8 cellular contexts compared by ENCODE assay signal in the genomic region with DNA sequence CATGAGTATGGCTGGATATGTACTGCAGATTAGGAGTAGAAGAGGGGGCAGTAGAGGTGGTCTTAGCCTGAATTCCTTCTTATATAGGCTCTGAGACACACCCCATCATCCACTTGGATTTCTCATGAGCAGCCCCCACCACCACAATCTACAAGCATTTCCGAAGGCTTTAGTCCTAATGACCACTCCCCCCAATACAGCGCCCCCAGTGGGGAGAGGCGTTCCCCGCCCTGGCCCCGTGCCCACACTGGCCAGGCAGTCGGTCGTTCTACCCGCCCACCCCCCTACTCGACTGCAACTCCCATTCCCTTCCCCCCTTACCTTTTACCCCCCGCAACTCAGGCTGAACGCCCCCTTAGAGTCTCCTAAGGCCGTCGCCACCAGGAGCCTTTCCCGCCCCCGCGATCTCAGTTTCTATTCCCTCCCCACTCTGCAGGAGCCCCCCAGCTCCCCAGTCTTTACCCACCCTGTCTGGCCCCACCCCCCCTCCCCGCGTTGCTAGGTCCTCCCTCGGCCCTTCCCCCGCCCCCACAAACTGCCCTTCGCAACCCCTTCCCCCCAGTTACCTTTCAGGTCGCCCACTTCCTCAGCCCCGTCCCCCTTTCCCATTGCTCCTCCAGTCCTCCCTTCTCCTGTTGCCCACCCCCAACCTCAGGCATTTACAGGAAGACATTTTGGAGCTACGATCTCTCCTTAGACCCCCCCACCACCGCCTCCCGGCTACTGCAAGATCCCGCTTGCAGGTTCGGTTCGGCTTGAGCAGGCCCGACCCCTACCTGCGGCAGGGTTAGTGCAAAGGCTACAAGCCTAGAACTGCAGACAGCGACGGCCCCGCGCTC. TPM values are rescaled to one million over a fixed set of nuclear protein-coding genes. Genes with fewer than 3 reads are reported as not detected.
DNase-seq lines count a peak whose midpoint lies in the region; FAIRE-seq and TF ChIP-seq lines count a peak whose summit lies in the region.

No MANE protein-coding gene starts in this region.

- TF ChIP-seq CTCF in bronchial epithelial cell (IDR thresholded peaks at IDR 0.05; ENCODE audit: insufficient read depth, low read length, severe bottlenecking): peak; percentile 65
- TF ChIP-seq CTCF in kidney (IDR thresholded peaks at IDR 0.05; ENCODE audit: borderline replicate concordance, extremely low read depth, insufficient read depth): peak; percentile 7

- peak overlapping the region in 1 of 2 donors; percentile 61 for H3K9ac ChIP-seq in kidney (ENCODE audit: low read length in 2 of 2)

- peaks cover 26% of the 10 kb centered on the region for H3K4me1 Mint-ChIP-seq in T-helper 1 cell treated with Interleukin-12 subunit alpha and Interleukin-12 subunit beta and Interleukin-4 antibody, amounts not matched to agents 30 μg/mL and 1 μg/mL, for 36 hours (ENCODE audit: low read depth)

- H3K27ac Mint-ChIP-seq in T-helper 1 cell treated with Interleukin-12 subunit alpha and Interleukin-12 subunit beta and Interleukin-4 antibody, amounts not matched to agents 30 μg/mL and 1 μg/mL, for 36 hours: peak overlapping the region; percentile 73

- H3K27me3 Mint-ChIP-seq in T-helper 1 cell treated with Interleukin-12 subunit alpha and Interleukin-12 subunit beta and Interleukin-4 antibody, amounts not matched to agents 30 μg/mL and 1 μg/mL, for 36 hours (ENCODE audit: low read depth): no peaks in the 10 kb centered on the region

- FAIRE-seq in bronchial epithelial cell (lab: Jason Lieb, UNC) (no peak), kidney (lab: Jason Lieb, UNC) (no peak)

- H3K9me3 Mint-ChIP-seq in T-helper 1 cell treated with Interleukin-12 subunit alpha and Interleukin-12 subunit beta and Interleukin-4 antibody, amounts not matched to agents 30 μg/mL and 1 μg/mL, for 36 hours: no peaks in the 10 kb centered on the region

- peaks cover 2% of the 10 kb centered on the region for H3K36me3 Mint-ChIP-seq in T-helper 1 cell treated with Interleukin-12 subunit alpha and Interleukin-12 subunit beta and Interleukin-4 antibody, amounts not matched to agents 30 μg/mL and 1 μg/mL, for 36 hours (ENCODE audit: low read depth)

- peaks cover 0 to 2% of the 10 kb centered on the region in 2 donors for H3K4me1 ChIP-seq in kidney (ENCODE audit: control insufficient read depth in 1 of 2, insufficient read depth in 1 of 2, low read depth in 1 of 2, low read length in 2 of 2)

- H3K4me3 ChIP-seq in bronchial epithelial cell (ENCODE audit: low read depth, low read length) (peak overlapping the region; percentile 69), kidney (ENCODE audit: low read length in 2 of 2) (peak overlapping the region; percentile 74 to 76)

- DNase-seq in CMK (ENCODE audit: low read depth): peak; percentile 29
- peak; percentile 35 for DNase-seq in HT-29 (ENCODE audit: low spot score)
- DNase-seq in bronchial epithelial cell (ENCODE audit: low read depth): no peak
- no peak for DNase-seq in kidney
- peak; percentile 2 to 15 for DNase-seq in stimulated activated CD4-positive, alpha-beta T cell treated with anti-CD3 and anti-CD28 coated beads, Interleukin-4, amount 100 ng/mL, for 4 hours
- DNase-seq in NCI-H187 (lab: John Stamatoyannopoulos, UW): no peak
- DNase-seq in amniotic stem cell (lab: John Stamatoyannopoulos, UW): no peak

- peak overlapping the region; percentile 92 for H3K4me3 Mint-ChIP-seq in T-helper 1 cell treated with Interleukin-12 subunit alpha and Interleukin-12 subunit beta and Interleukin-4 antibody, amounts not matched to agents 30 μg/mL and 1 μg/mL, for 36 hours

- intact Hi-C loops in kidney (cut with DNase I): no loop called here

- no peaks in the 10 kb centered on the region for H3K9me3 ChIP-seq in kidney (ENCODE audit: control insufficient read depth in 1 of 2, low read length in 2 of 2)

- H3K27me3 ChIP-seq in bronchial epithelial cell (ENCODE audit: control insufficient read depth, insufficient read depth, low read length): no peaks in the 10 kb centered on the region

- H3K27ac ChIP-seq in kidney (ENCODE audit: low read depth in 2 of 2, low read length in 2 of 2): peak overlapping the region in 1 of 2 donors; percentile 74

- H3K36me3 ChIP-seq in bronchial epithelial cell (ENCODE audit: control insufficient read depth, insufficient read depth, low read length): peaks cover under 1% of the 10 kb centered on the region
- H3K36me3 ChIP-seq in kidney (ENCODE audit: control insufficient read depth in 1 of 2, insufficient read depth in 2 of 2, low read length in 2 of 2): peaks cover 0 to 12% of the 10 kb centered on the region in 2 donors

RNA-seq across cellular contexts. Expression of gene ZMYM3, which starts 0.5 kb away (rescaled TPM):
- 24.3 and 25.1 TPM in 2 replicates for total RNA-seq in HT-29 (2014; rRNA removed; shearing (Covaris generic))
- 1.6 and 1.9 TPM in 2 replicates for total RNA-seq in bronchial epithelial cell
- 26.7 TPM for total RNA-seq in kidney
- 9.7 TPM for polyA plus RNA-seq in kidney (ENCODE audit: insufficient read depth, low read depth, low replicate concordance)

RNA-seq across cellular contexts. Expression of gene NONO, which starts 30.0 kb away (rescaled TPM):
- 400 and 406 TPM in 2 replicates for total RNA-seq in HT-29 (2014; rRNA removed; shearing (Covaris generic))
- total RNA-seq in bronchial epithelial cell (237 and 365 TPM in 2 replicates), kidney (225 TPM)
- polyA plus RNA-seq in kidney (ENCODE audit: insufficient read depth, low read depth, low replicate concordance): 126 TPM

RNA-seq across cellular contexts. Expression of gene GJB1, which starts 30.4 kb away (rescaled TPM):
- 45.9 and 52.6 TPM in 2 replicates for total RNA-seq in HT-29 (2014; rRNA removed; shearing (Covaris generic))
- total RNA-seq in bronchial epithelial cell: 0.13 TPM in 1 of 2 replicates, not detected in the other
- 22.4 TPM for total RNA-seq in kidney
- polyA plus RNA-seq in kidney (ENCODE audit: insufficient read depth, low read depth, low replicate concordance): 59.0 TPM

RNA-seq across cellular contexts. Expression of gene ITGB1BP2, which starts 48.1 kb away (rescaled TPM):
- 1.7 and 2.2 TPM in 2 replicates for total RNA-seq in HT-29 (2014; rRNA removed; shearing (Covaris generic))
- total RNA-seq in bronchial epithelial cell: 1.1 and 2.4 TPM in 2 replicates
- total RNA-seq in kidney: 1.8 TPM
- polyA plus RNA-seq in kidney (ENCODE audit: insufficient read depth, low read depth, low replicate concordance): 1.8 TPM

Comparison
In these comparisons a context has a peak if more than half of its experiments do, and no peak if none do; other contexts are left out.
1. DNase-seq: peak in CMK (single experiment), HT-29 (single experiment) and stimulated activated CD4-positive, alpha-beta T cell treated with anti-CD3 and anti-CD28 coated beads, Interleukin-4, amount 100 ng/mL, for 4 hours (2 of 2); none in bronchial epithelial cell (single experiment), kidney (single experiment), NCI-H187 (0 of 2) and amniotic stem cell (single experiment).
2. RNA of gene GJB1, which starts 30.4 kb away (total RNA-seq): 45.9 to 52.6 TPM in HT-29 and 22.4 TPM in kidney (single experiment); 0.13 TPM in bronchial epithelial cell; every median in the first group is over 10 times any median in the second.